In the genomic region with DNA sequence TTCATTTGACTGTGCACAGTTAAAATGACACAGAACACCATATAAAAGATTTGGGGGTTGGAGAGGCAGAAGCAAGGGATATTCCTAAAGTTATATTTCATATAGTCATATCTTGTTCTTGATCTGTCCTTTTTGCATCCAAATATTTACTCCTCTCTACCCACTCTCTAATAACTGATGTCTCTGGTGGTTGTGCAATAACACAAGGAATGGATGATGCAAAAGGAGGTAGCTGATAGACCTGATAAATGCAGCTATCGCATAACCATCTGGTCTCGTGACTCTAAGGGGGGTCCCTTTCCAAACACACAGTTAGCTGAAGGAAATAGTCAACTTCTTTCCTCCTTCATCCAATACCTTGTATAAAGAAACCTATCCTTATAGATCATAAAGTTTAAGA, we compare ENCODE assay signal across 20 cellular contexts.
"Had no signal": no experiment of that assay in that cellular context is flagged by ENCODE, and none has a peak within 500 bp of the region (broad histone marks: within the 10 kb centered on the region; RNA-seq: fewer than 3 reads in every experiment).

No MANE protein-coding gene starts in this region.

- H3K4me3 ChIP-seq: gastrocnemius medialis, left lung, mucosa of descending colon, pancreas, stomach, thyroid gland had no signal

- DNase-seq: cortex of kidney; foreskin fibroblast; gastrocnemius medialis; head of caudate nucleus; left cardiac atrium; left lung; mesenchymal stem cell; mucosa of descending colon; naive B cell; pancreas; retina; stimulated activated CD4-positive, alpha-beta T cell treated with anti-CD3 and anti-CD28 coated beads, Interleukin-2, amount 100 ng/mL, for 24 hours; stimulated activated CD4-positive, alpha-beta T cell treated with anti-CD3 and anti-CD28 coated beads, Interleukin-4, amount 100 ng/mL, for 24 hours; stimulated activated naive CD4-positive, alpha-beta T cell treated with Interleukin-2 at 50 U/mL for 16 hours; stomach; thyroid gland had no signal

- H3K9me3 ChIP-seq: gastrocnemius medialis, left lung, mucosa of descending colon, neutrophil, pancreas, stomach, thyroid gland had no signal

- H3K36me3 ChIP-seq: gastrocnemius medialis, left lung, neutrophil, pancreas, stomach, thyroid gland had no signal

- H3K4me1 ChIP-seq: gastrocnemius medialis, left lung, pancreas, stomach, thyroid gland had no signal

- ATAC-seq: gastrocnemius medialis; left cardiac atrium; left lung; mucosa of descending colon; natural killer cell treated with Interleukin-12 subunit alpha and Interleukin-12 subunit beta and Interleukin-15 and Interleukin-18, amount 100 ng/mL, for 72 hours; pancreas; sciatic nerve; stimulated activated effector memory CD8-positive, alpha-beta T cell treated with anti-CD3 and anti-CD28 coated beads, Interleukin-12 subunit alpha, Interleukin-12 subunit beta, amount 100 ng/mL, for 72 hours had no signal

- H3K27me3 ChIP-seq: gastrocnemius medialis, left lung, neutrophil, pancreas, stomach, thyroid gland had no signal

- H3K27ac ChIP-seq: gastrocnemius medialis, left lung, neutrophil, pancreas, stomach, thyroid gland had no signal
